Comparison of ENCODE assay signal across 11 cellular contexts in the genomic region with DNA sequence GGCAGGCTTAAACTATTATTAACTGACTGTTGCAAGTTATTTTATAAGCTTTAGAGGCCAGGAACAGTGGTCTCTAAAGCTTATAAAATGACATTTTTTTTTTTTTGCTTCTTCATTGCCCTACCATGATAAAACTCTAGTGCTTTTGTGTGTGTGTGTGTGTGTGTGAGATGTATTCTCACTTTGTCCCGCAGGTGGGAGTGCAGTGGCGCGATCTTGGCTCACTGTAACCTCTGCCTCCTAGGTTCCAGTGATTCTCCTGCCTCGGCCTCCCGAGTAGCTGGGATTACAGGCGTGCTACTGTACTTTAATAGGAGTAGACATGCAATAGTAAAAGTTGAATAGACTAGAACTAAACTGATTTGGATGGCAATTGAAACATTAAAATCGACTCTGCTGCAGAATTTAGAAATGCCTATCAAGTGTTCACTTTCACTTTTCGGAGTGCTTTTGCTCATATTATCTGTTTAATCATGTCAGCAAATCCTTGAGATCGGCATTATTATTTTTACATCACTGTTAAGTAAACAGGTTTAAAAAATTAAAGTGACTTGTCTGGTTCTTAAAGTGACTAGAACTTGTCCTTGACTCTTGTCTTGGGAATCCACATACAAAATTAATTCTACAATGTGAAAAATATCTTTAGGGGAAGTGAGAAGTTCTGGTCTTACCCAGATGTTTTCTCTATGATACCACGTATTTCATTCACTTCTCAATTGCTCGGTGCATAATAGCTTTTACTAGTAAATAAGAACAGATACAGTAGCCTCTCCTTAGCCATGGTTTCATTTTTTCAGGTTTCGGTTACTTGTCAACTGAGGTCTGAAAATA. TPM values are rescaled to one million over a fixed set of nuclear protein-coding genes. Genes with fewer than 3 reads are reported as not detected.
DNase-seq lines count a peak whose midpoint lies in the region; ATAC-seq and TF ChIP-seq lines count a peak whose summit lies in the region.
"Had no signal": no experiment of that assay in that cellular context is flagged by ENCODE, and none has a peak within 500 bp of the region (broad histone marks: within the 10 kb centered on the region; RNA-seq: fewer than 3 reads in every experiment).

No MANE protein-coding gene starts in this region.

- no peaks in the 10 kb centered on the region for H3K79me2 ChIP-seq in mesendoderm (ENCODE audit: control insufficient read depth, insufficient read depth, low read length)

- no peaks in the 10 kb centered on the region for H3K79me1 ChIP-seq in mesendoderm (ENCODE audit: low read length)

- H3K36me3 ChIP-seq in adrenal gland (replicated peaks in 1 of 2) (no peaks in the 10 kb centered on the region), mesendoderm (ENCODE audit: control insufficient read depth, insufficient read depth, low read length) (no peaks in the 10 kb centered on the region)
- H3K36me3 ChIP-seq: Peyer's patch had no signal

- H3K36me3 Mint-ChIP-seq in IgD-negative memory B cell = no peaks in the 10 kb centered on the region
- H3K36me3 Mint-ChIP-seq in stimulated activated naive B cell treated with anti-CD40 and anti-IgM and Interleukin-4, amounts not matched to agents 10 μg/mL and 1 μg/mL and 100 μg/mL, for 72 hours = no peaks in the 10 kb centered on the region
- H3K36me3 Mint-ChIP-seq in T-helper 2 cell treated with Interferon-gamma antibody and Interleukin-4, amounts not matched to agents 5 μg/mL and 100 μg/mL, for 36 hours (ENCODE audit: low read depth) = no peaks in the 10 kb centered on the region

- peaks cover 0 to 6% of the 10 kb centered on the region in 2 donors for H3K4me1 ChIP-seq in adrenal gland (replicated peaks in 1 of 2)
- no peaks in the 10 kb centered on the region for H3K4me1 ChIP-seq in mesendoderm (ENCODE audit: control insufficient read depth, low read depth, low read length)
- H3K4me1 ChIP-seq: Peyer's patch had no signal

- ATAC-seq in HG02759 (IDR thresholded peaks at IDR 0.05; ENCODE audit: unreplicated experiment) = peak; percentile 62
- peak; percentile 90 to 94 for ATAC-seq in stimulated activated naive B cell treated with anti-CD40 and anti-IgM and Interleukin-4, amounts not matched to agents 10 μg/mL and 1 μg/mL and 100 μg/mL, for 72 hours (replicated peaks)

- TF ChIP-seq CTCF in adrenal gland (IDR thresholded peaks at IDR 0.05) = no peak

- no peak overlapping the region for H2AK5ac ChIP-seq in mesendoderm (ENCODE audit: low read length)

- peaks cover 4% of the 10 kb centered on the region for H3K27me3 Mint-ChIP-seq in IgD-negative memory B cell
- peaks cover 6 to 17% of the 10 kb centered on the region in 2 donors for H3K27me3 Mint-ChIP-seq in stimulated activated naive B cell treated with anti-CD40 and anti-IgM and Interleukin-4, amounts not matched to agents 10 μg/mL and 1 μg/mL and 100 μg/mL, for 72 hours
- peaks cover 26% of the 10 kb centered on the region for H3K27me3 Mint-ChIP-seq in T-helper 2 cell treated with Interferon-gamma antibody and Interleukin-4, amounts not matched to agents 5 μg/mL and 100 μg/mL, for 36 hours (ENCODE audit: low read depth)

- H3K56ac ChIP-seq in mesendoderm (ENCODE audit: low read length) = no peak overlapping the region

- no peak overlapping the region for H2BK5ac ChIP-seq in mesendoderm (ENCODE audit: low read length)

- H3K4me3 ChIP-seq in adrenal gland = no peak overlapping the region
- no peak overlapping the region for H3K4me3 ChIP-seq in mesendoderm (ENCODE audit: low read length)
- H3K4me3 ChIP-seq: Peyer's patch had no signal

- WGBS in adrenal gland, 4 donors = 65 to 72% (median 72%) methylated on average over 12 of the region's 12 CpGs
- no CpG with 5 or more reads among the region's 12 CpGs for WGBS in mesendoderm (ENCODE audit: extremely low coverage, insufficient coverage, low lambda C conversion rate)

- no peak overlapping the region for H3K27ac Mint-ChIP-seq in IgD-negative memory B cell
- H3K27ac Mint-ChIP-seq in stimulated activated naive B cell treated with anti-CD40 and anti-IgM and Interleukin-4, amounts not matched to agents 10 μg/mL and 1 μg/mL and 100 μg/mL, for 72 hours = no peak overlapping the region
- no peak overlapping the region for H3K27ac Mint-ChIP-seq in T-helper 2 cell treated with Interferon-gamma antibody and Interleukin-4, amounts not matched to agents 5 μg/mL and 100 μg/mL, for 36 hours

- no peak overlapping the region for H3K23ac ChIP-seq in mesendoderm (ENCODE audit: low read length)

- no peak overlapping the region for H3K4me2 ChIP-seq in mesendoderm (ENCODE audit: low read length)

- DNase-seq in NOMO-1 treated with DMSO at 0.1 percent for 48 hours (lab: John Stamatoyannopoulos, UW; ENCODE audit: unreplicated experiment) = peak; percentile 63
- no peak for DNase-seq in NOMO-1 treated with dmso at 0.1 percent for 144 hours (lab: John Stamatoyannopoulos, UW; ENCODE audit: unreplicated experiment)
- DNase-seq in stimulated activated naive B cell treated with anti-CD40 and anti-IgM and Interleukin-4, amounts not matched to agents 10 μg/mL and 1 μg/mL and 100 μg/mL, for 72 hours = no peak
- no peak for DNase-seq in adrenal gland
- DNase-seq in mesendoderm = no peak
- no peak for DNase-seq in T-helper 2 cell treated with Interferon-gamma antibody and Interleukin-4, amounts not matched to agents 5 μg/mL and 100 μg/mL, for 36 hours (ENCODE audit: low spot score)
- DNase-seq: activated CD8-positive, alpha-beta memory T cell treated with anti-CD3 and anti-CD28 coated beads for 24 hours had no signal

- no peak overlapping the region for H3K4ac ChIP-seq in mesendoderm (ENCODE audit: low read depth, low read length)

- no peak overlapping the region for H3K18ac ChIP-seq in mesendoderm (ENCODE audit: low read length)

- H3K27ac ChIP-seq in adrenal gland (no peak overlapping the region), mesendoderm (ENCODE audit: low read depth, low read length) (no peak overlapping the region)
- H3K27ac ChIP-seq: Peyer's patch had no signal

- H4K5ac ChIP-seq in mesendoderm (ENCODE audit: low read length) = no peak overlapping the region

- H3K27me3 ChIP-seq in adrenal gland (no peaks in the 10 kb centered on the region), mesendoderm (ENCODE audit: insufficient read depth, low read length, poor library complexity) (no peaks in the 10 kb centered on the region)
- H3K27me3 ChIP-seq: Peyer's patch had no signal

- H3K9me3 Mint-ChIP-seq in IgD-negative memory B cell = no peaks in the 10 kb centered on the region
- H3K9me3 Mint-ChIP-seq in stimulated activated naive B cell treated with anti-CD40 and anti-IgM and Interleukin-4, amounts not matched to agents 10 μg/mL and 1 μg/mL and 100 μg/mL, for 72 hours = no peaks in the 10 kb centered on the region
- H3K9me3 Mint-ChIP-seq in T-helper 2 cell treated with Interferon-gamma antibody and Interleukin-4, amounts not matched to agents 5 μg/mL and 100 μg/mL, for 36 hours = no peaks in the 10 kb centered on the region

- peaks cover 5 to 12% (median 5%) of the 10 kb centered on the region in 3 donors for H3K4me1 Mint-ChIP-seq in IgD-negative memory B cell
- H3K4me1 Mint-ChIP-seq in stimulated activated naive B cell treated with anti-CD40 and anti-IgM and Interleukin-4, amounts not matched to agents 10 μg/mL and 1 μg/mL and 100 μg/mL, for 72 hours = peaks cover 8 to 17% of the 10 kb centered on the region in 2 donors
- H3K4me1 Mint-ChIP-seq in T-helper 2 cell treated with Interferon-gamma antibody and Interleukin-4, amounts not matched to agents 5 μg/mL and 100 μg/mL, for 36 hours (ENCODE audit: low read depth) = no peaks in the 10 kb centered on the region

- H3K9me3 ChIP-seq in adrenal gland (replicated peaks in 1 of 3) = no peaks in the 10 kb centered on the region
- H3K9me3 ChIP-seq: Peyer's patch had no signal

- H2BK120ac ChIP-seq in mesendoderm (ENCODE audit: low read depth, low read length) = no peak overlapping the region

- peak overlapping the region; percentile 4 to 73 (median 71) for H3K4me3 Mint-ChIP-seq in IgD-negative memory B cell
- no peak overlapping the region for H3K4me3 Mint-ChIP-seq in stimulated activated naive B cell treated with anti-CD40 and anti-IgM and Interleukin-4, amounts not matched to agents 10 μg/mL and 1 μg/mL and 100 μg/mL, for 72 hours
- H3K4me3 Mint-ChIP-seq in T-helper 2 cell treated with Interferon-gamma antibody and Interleukin-4, amounts not matched to agents 5 μg/mL and 100 μg/mL, for 36 hours = no peak overlapping the region

- TF ChIP-seq POLR2A in adrenal gland (IDR thresholded peaks at IDR 0.05) = no peak

- intact Hi-C loops in adrenal gland (cut with DNase I) = no loop called here

- H2BK15ac ChIP-seq in mesendoderm (replicated peaks; ENCODE audit: low read depth) = no peak overlapping the region

- no peak overlapping the region for H3K9ac ChIP-seq in mesendoderm (ENCODE audit: low read length)

- no peak overlapping the region for H4K8ac ChIP-seq in mesendoderm (ENCODE audit: low read depth, low read length)

RNA-seq across cellular contexts. Expression of a gene that starts 8.4 kb away (rescaled TPM):
- polyA plus RNA-seq in IgD-negative memory B cell = 1.9 TPM
- total RNA-seq in adrenal gland = 10 to 100 TPM; 11.1 to 18.0 (median 13.1) TPM
- 10 to 100 TPM in 1 of 3 donors, 1 to 10 TPM in 2; 7.2 to 17.0 (median 9.2) TPM for polyA plus RNA-seq in adrenal gland
- polyA plus RNA-seq in mesendoderm (2013, experiment 1 of 2) = 16.0 TPM
- 16.1 TPM for polyA plus RNA-seq in mesendoderm (2013, experiment 2 of 2)

RNA-seq across cellular contexts. Expression of a gene that starts 19.8 kb away (rescaled TPM):
- not detected for polyA plus RNA-seq in IgD-negative memory B cell
- total RNA-seq in adrenal gland = 10 to 100 TPM in 1 of 8 donors, 1 to 10 TPM in 7; 1.3 to 11.5 (median 2.7) TPM
- polyA plus RNA-seq in adrenal gland = 1 to 10 TPM; 2.5 to 4.9 (median 2.6) TPM
- 0.31 TPM for polyA plus RNA-seq in mesendoderm (2013, experiment 1 of 2)
- polyA plus RNA-seq in mesendoderm (2013, experiment 2 of 2) = 0.53 TPM
- total RNA-seq: mononuclear cell had no signal

Comparison
In these comparisons a context has a peak if more than half of its experiments do, and no peak if none do; other contexts are left out.
1. H3K4me3 Mint-ChIP-seq: peak in IgD-negative memory B cell (4 of 4); none in stimulated activated naive B cell treated with anti-CD40 and anti-IgM and Interleukin-4, amounts not matched to agents 10 μg/mL and 1 μg/mL and 100 μg/mL, for 72 hours (0 of 2) and T-helper 2 cell treated with Interferon-gamma antibody and Interleukin-4, amounts not matched to agents 5 μg/mL and 100 μg/mL, for 36 hours (single experiment).